8 cellular contexts compared by ENCODE assay signal in the genomic region with DNA sequence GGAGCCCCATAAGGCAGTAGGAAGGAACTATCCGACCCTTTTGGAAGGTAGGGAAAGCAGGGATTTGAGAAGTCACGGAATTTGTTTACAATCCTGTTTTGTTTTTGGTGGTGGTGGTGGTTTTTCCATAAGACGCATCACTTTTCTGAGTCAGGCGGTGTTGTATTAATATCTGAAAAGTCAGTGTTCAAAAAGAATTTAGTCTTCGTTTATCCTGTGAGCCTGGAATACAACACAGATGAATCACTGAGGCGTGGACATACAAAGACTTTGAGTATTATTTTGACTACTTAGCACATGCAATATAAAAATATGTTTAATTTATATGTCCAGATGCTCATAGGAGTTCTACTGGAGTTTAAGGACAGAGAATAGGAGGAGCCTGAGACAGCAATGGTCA. TPM values are rescaled to one million over a fixed set of nuclear protein-coding genes. Genes with fewer than 3 reads are reported as not detected.
A peak's percentile ranks its signal among the peaks of the same experiment; 100 is the strongest.
DNase-seq lines count a peak whose midpoint lies in the region; ATAC-seq, FAIRE-seq and TF ChIP-seq lines count a peak whose summit lies in the region.

No MANE protein-coding gene starts in this region.

- no peaks in the 10 kb centered on the region for H3F3A ChIP-seq in OCI-LY1 (ENCODE audit: insufficient read depth, low read length)

- peaks cover 15% of the 10 kb centered on the region for H3K9me3 ChIP-seq in CD8-positive, alpha-beta memory T cell (ENCODE audit: low read length)
- H3K9me3 ChIP-seq in OCI-LY1 (ENCODE audit: low read length) (peaks cover 32% of the 10 kb centered on the region), pancreas (no peaks in the 10 kb centered on the region)

- H3K4me3 Mint-ChIP-seq in CD8-positive, alpha-beta memory T cell: peak overlapping the region; percentile 90 to 96 (median 95)

- peak overlapping the region in 5 of 8 donors; percentile 23 to 92 (median 67) for H3K27ac Mint-ChIP-seq in CD8-positive, alpha-beta memory T cell

- POLR2A ChIA-PET in CD8-positive, alpha-beta memory T cell (lab: Charles Lee): no interaction called here

- no peaks in the 10 kb centered on the region for H3K79me2 ChIP-seq in OCI-LY1 (ENCODE audit: insufficient read depth, low read length)

- ATAC-seq in pancreas (no peak), GM18873 (IDR thresholded peaks at IDR 0.05; ENCODE audit: low FRiP score, unreplicated experiment) (no peak), HG03520 (IDR thresholded peaks at IDR 0.05; ENCODE audit: unreplicated experiment) (no peak)

- intact Hi-C loops in pancreas (cut with DNase I) (no loop called here), head of caudate nucleus (cut with DNase I) (no loop called here)

- FAIRE-seq in pancreas (lab: Jason Lieb, UNC): no peak

- CTCF ChIA-PET in CD8-positive, alpha-beta memory T cell (lab: Charles Lee): no interaction called here

- peak overlapping the region; percentile 83 for H3K4me2 ChIP-seq in OCI-LY1 (ENCODE audit: low read length)

- H3K36me3 ChIP-seq in CD8-positive, alpha-beta memory T cell (ENCODE audit: insufficient read depth, low read length): peaks cover 22% of the 10 kb centered on the region
- H3K36me3 ChIP-seq in OCI-LY1 (ENCODE audit: insufficient read depth, low read length): peaks cover 35% of the 10 kb centered on the region
- H3K36me3 ChIP-seq in pancreas: peaks cover under 1 to 20% (median 13%) of the 10 kb centered on the region in 3 donors

- H3K4me1 Mint-ChIP-seq in CD8-positive, alpha-beta memory T cell: peaks cover 27 to 32% (median 29%) of the 10 kb centered on the region in 3 donors

- peak overlapping the region; percentile 62; the same call in 1 of the 2 replicates for H3K9ac ChIP-seq in OCI-LY1 (ENCODE audit: low read length)

- peak overlapping the region; percentile 92 for H2AFZ ChIP-seq in OCI-LY1 (ENCODE audit: low read length)

- 62 to 67% methylated on average over 6 of the region's 6 CpGs for WGBS in pancreas, 2 donors

- peaks cover 31 to 42% (median 41%) of the 10 kb centered on the region in 3 donors for H3K36me3 Mint-ChIP-seq in CD8-positive, alpha-beta memory T cell

- no peaks in the 10 kb centered on the region for H3K27me3 ChIP-seq in CD8-positive, alpha-beta memory T cell (ENCODE audit: insufficient read depth, low read length, poor library complexity, severe bottlenecking)
- H3K27me3 ChIP-seq in OCI-LY1 (ENCODE audit: insufficient read depth, low read length) (no peaks in the 10 kb centered on the region), pancreas (no peaks in the 10 kb centered on the region)

- peak overlapping the region; percentile 76 for H3K4me3 ChIP-seq in CD8-positive, alpha-beta memory T cell (ENCODE audit: low read length)
- H3K4me3 ChIP-seq in OCI-LY1 (ENCODE audit: low read depth, low read length, poor library complexity, severe bottlenecking): peak overlapping the region; percentile 69
- peak overlapping the region; percentile 47 to 88 (median 83) for H3K4me3 ChIP-seq in pancreas

- peaks cover 0 to 1% of the 10 kb centered on the region in 2 donors for H3K27me3 Mint-ChIP-seq in CD8-positive, alpha-beta memory T cell

- no peak for DNase-seq in CD8-positive, alpha-beta memory T cell
- DNase-seq in epithelial cell of prostate (ENCODE audit: low read depth, low spot score) (peak; percentile 18), pancreas (no peak), CD1c-positive myeloid dendritic cell (ENCODE audit: extremely low spot score) (no peak), head of caudate nucleus (no peak)

- no peaks in the 10 kb centered on the region for H4K20me1 ChIP-seq in OCI-LY1 (ENCODE audit: insufficient read depth, low read length)

- no peak overlapping the region for H3K27ac ChIP-seq in CD8-positive, alpha-beta memory T cell (ENCODE audit: low read depth, low read length)
- H3K27ac ChIP-seq in OCI-LY1 (ENCODE audit: low read depth, low read length, poor library complexity, severe bottlenecking) (no peak overlapping the region), epithelial cell of prostate (peak overlapping the region; percentile 77), pancreas (no peak overlapping the region)

- no peak for TF ChIP-seq CTCF in OCI-LY1 (IDR thresholded peaks at IDR 0.05; ENCODE audit: low read length)
- TF ChIP-seq CTCF in pancreas (IDR thresholded peaks at IDR 0.05): no peak

- peaks cover 12 to 27% (median 24%) of the 10 kb centered on the region in 5 donors for H3K9me3 Mint-ChIP-seq in CD8-positive, alpha-beta memory T cell

- H3K4me1 ChIP-seq in CD8-positive, alpha-beta memory T cell (ENCODE audit: insufficient read depth, low read length): peaks cover 9% of the 10 kb centered on the region
- H3K4me1 ChIP-seq in OCI-LY1 (ENCODE audit: insufficient read depth, low read length, severe bottlenecking) (peaks cover 13% of the 10 kb centered on the region), pancreas (peaks cover 0 to 5% (median 0%) of the 10 kb centered on the region in 3 donors)

- H3K9me2 ChIP-seq in OCI-LY1 (ENCODE audit: low read depth, low read length): no peaks in the 10 kb centered on the region

RNA-seq across cellular contexts. Expression of a gene that starts 0.8 kb away (rescaled TPM):
- total RNA-seq in CD8-positive, alpha-beta memory T cell: 1 to 10 TPM; 4.3 to 4.7 TPM
- 0.39 TPM for polyA plus RNA-seq in CD8-positive, alpha-beta memory T cell
- total RNA-seq in pancreas: 1 to 10 TPM; 1.5 to 5.2 (median 3.0) TPM
- polyA plus RNA-seq in pancreas: under 1 TPM; 0.63 to 0.76 TPM

RNA-seq across cellular contexts. Expression of a gene that starts 42.5 kb away (rescaled TPM):
- 1 to 10 TPM; 5.3 to 5.7 TPM for total RNA-seq in CD8-positive, alpha-beta memory T cell
- 2.6 TPM for polyA plus RNA-seq in CD8-positive, alpha-beta memory T cell
- 1 to 10 TPM; 1.4 to 2.9 (median 2.3) TPM for total RNA-seq in pancreas
- polyA plus RNA-seq in pancreas: 1 to 10 TPM in 1 of 2 donors, under 1 TPM in 1; 0.80 to 1.9 TPM

RNA-seq across cellular contexts. Expression of a gene that starts 48.5 kb away (rescaled TPM):
- 10 to 100 TPM; 10.3 to 12.2 TPM for total RNA-seq in CD8-positive, alpha-beta memory T cell
- polyA plus RNA-seq in CD8-positive, alpha-beta memory T cell: 9.9 TPM
- 10 to 100 TPM in 1 of 6 donors, 1 to 10 TPM in 5; 7.2 to 16.3 (median 8.0) TPM for total RNA-seq in pancreas
- 10 to 100 TPM; 12.7 to 16.0 TPM for polyA plus RNA-seq in pancreas
